Comparison of ENCODE assay signal across 1 cellular context in genomic region chr3:152315623-152316022, GRCh38.
TF ChIP-seq lines count a peak whose summit lies in the region.

No MANE protein-coding gene starts in this region.

TF ChIP-seq in HEK293, 187 proteins besides CTCF, POLR2A, EP300 and RAD21 (continued from another document):
- TF ChIP-seq ATF2 (tag by site-specific recombination; IDR thresholded peaks at IDR 0.05; ENCODE audit: low read depth) = no peak
